9 cellular contexts compared by ENCODE assay signal in the genomic region with DNA sequence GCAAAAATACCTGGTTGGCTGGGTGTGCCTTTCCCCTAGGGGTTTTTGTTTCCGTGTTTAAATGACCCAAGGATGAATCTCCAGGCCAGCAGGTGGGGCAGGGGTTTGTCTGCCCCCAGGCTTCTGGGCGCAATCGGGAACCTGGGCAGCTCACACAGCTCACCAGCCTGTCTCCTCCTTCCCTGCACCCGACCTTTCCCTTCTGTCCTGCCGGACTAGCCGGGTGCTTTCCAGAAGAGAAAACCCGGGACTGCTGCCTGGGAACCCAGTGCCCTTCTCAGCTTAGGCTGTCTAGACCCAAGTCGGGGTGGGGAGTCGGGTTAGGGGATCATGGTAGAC.
A peak's percentile ranks its signal among the peaks of the same experiment; 100 is the strongest.
DNase-seq lines count a peak whose midpoint lies in the region; ATAC-seq and TF ChIP-seq lines count a peak whose summit lies in the region.
"Had no signal": no experiment of that assay in that cellular context is flagged by ENCODE, and none has a peak within 500 bp of the region (broad histone marks: within the 10 kb centered on the region; RNA-seq: fewer than 3 reads in every experiment).

No MANE protein-coding gene starts in this region.

- peak overlapping the region; percentile 57 for H2AFZ ChIP-seq in ACC112 (ENCODE audit: low read length, unreplicated experiment)

- no peak for DNase-seq in activated naive CD8-positive, alpha-beta T cell treated with anti-CD3 and anti-CD28 coated beads, Interleukin-2, amount 50 U/mL, for 24 hours
- no peak for DNase-seq in heart right ventricle
- DNase-seq in neural crest cell (ENCODE audit: low read depth, low spot score): no peak
- DNase-seq in cerebellar nuclear complex (lab: John Stamatoyannopoulos, UW): no peak
- no peak for DNase-seq in activated T-cell treated with anti-CD3 and anti-CD28 coated beads for 4 hours
- DNase-seq in amygdala (lab: John Stamatoyannopoulos, UW): no peak
- no peak for DNase-seq in germinal center (ENCODE audit: low spot score)
- DNase-seq: NCI-H1930 had no signal

- 22 to 27% methylated on average over 9 of the region's 9 CpGs for WGBS in heart right ventricle, 2 donors

- no peak overlapping the region for H3K4me3 Mint-ChIP-seq in activated naive CD8-positive, alpha-beta T cell treated with anti-CD3 and anti-CD28 coated beads, Interleukin-2, amount 50 U/mL, for 24 hours
- H3K4me3 Mint-ChIP-seq in neural crest cell: peak overlapping the region; percentile 50

- no peaks in the 10 kb centered on the region for H3K9me3 Mint-ChIP-seq in activated naive CD8-positive, alpha-beta T cell treated with anti-CD3 and anti-CD28 coated beads, Interleukin-2, amount 50 U/mL, for 24 hours
- H3K9me3 Mint-ChIP-seq in neural crest cell: no peaks in the 10 kb centered on the region

- ATAC-seq in activated naive CD8-positive, alpha-beta T cell treated with anti-CD3 and anti-CD28 coated beads, Interleukin-2, amount 50 U/mL, for 24 hours: no peak
- peak; percentile 3 to 14 (median 8) for ATAC-seq in heart right ventricle

- peaks cover 27% of the 10 kb centered on the region for H3K27me3 Mint-ChIP-seq in activated naive CD8-positive, alpha-beta T cell treated with anti-CD3 and anti-CD28 coated beads, Interleukin-2, amount 50 U/mL, for 24 hours
- peaks cover 24% of the 10 kb centered on the region for H3K27me3 Mint-ChIP-seq in neural crest cell (ENCODE audit: low read depth)

- H3K4me1 ChIP-seq in ACC112 (ENCODE audit: control insufficient read depth, insufficient read depth, low read length, unreplicated experiment): peaks cover 7% of the 10 kb centered on the region
- H3K4me1 ChIP-seq in heart right ventricle: peaks cover 54 to 97% (median 84%) of the 10 kb centered on the region in 9 donors

- H3K27ac ChIP-seq in ACC112 (ENCODE audit: low read depth, low read length) (no peak overlapping the region), heart right ventricle (peak overlapping the region; percentile 77 to 98 (median 89))

- intact Hi-C loops in heart right ventricle (cut with DNase I): loop anchor here in 3 of 10 donors (1.0 to 5.0 kb wide), 3 partner anchors 10 to 38 kb away; no protein-coding TSS in a partner anchor

- no peaks in the 10 kb centered on the region for H3K36me3 ChIP-seq in ACC112 (ENCODE audit: insufficient read depth, low read length)
- H3K36me3 ChIP-seq in heart right ventricle: peaks cover 0 to 3% (median 0%) of the 10 kb centered on the region in 9 donors

- H3K4me1 Mint-ChIP-seq in activated naive CD8-positive, alpha-beta T cell treated with anti-CD3 and anti-CD28 coated beads, Interleukin-2, amount 50 U/mL, for 24 hours: peaks cover 9% of the 10 kb centered on the region
- peaks cover 57% of the 10 kb centered on the region for H3K4me1 Mint-ChIP-seq in neural crest cell

- H3K4me3 ChIP-seq in ACC112 (ENCODE audit: low read depth, low read length): peak overlapping the region; percentile 70
- H3K4me3 ChIP-seq in heart right ventricle: peak overlapping the region in 9 of 10 donors; percentile 37 to 61 (median 56)

- H3K27me3 ChIP-seq in ACC112 (ENCODE audit: insufficient read depth, low read length) (peaks cover 6% of the 10 kb centered on the region; the same call in 1 of the 2 replicates), heart right ventricle (peaks cover 0 to 16% (median 0%) of the 10 kb centered on the region in 7 donors)

- H3K9me3 ChIP-seq in heart right ventricle: no peaks in the 10 kb centered on the region

- H3K79me2 ChIP-seq in ACC112 (ENCODE audit: control insufficient read depth, insufficient read depth, low read length, unreplicated experiment): no peaks in the 10 kb centered on the region

- peak overlapping the region; percentile 6 for H3K27ac Mint-ChIP-seq in activated naive CD8-positive, alpha-beta T cell treated with anti-CD3 and anti-CD28 coated beads, Interleukin-2, amount 50 U/mL, for 24 hours
- no peak overlapping the region for H3K27ac Mint-ChIP-seq in neural crest cell (ENCODE audit: unreplicated experiment)

- TF ChIP-seq CTCF in heart right ventricle (IDR thresholded peaks at IDR 0.05) (no peak), neural crest cell (conservative IDR thresholded peaks at IDR 0.05) (no peak)

- no peaks in the 10 kb centered on the region for H3K36me3 Mint-ChIP-seq in activated naive CD8-positive, alpha-beta T cell treated with anti-CD3 and anti-CD28 coated beads, Interleukin-2, amount 50 U/mL, for 24 hours (ENCODE audit: low read depth)
- no peaks in the 10 kb centered on the region for H3K36me3 Mint-ChIP-seq in neural crest cell (ENCODE audit: low read depth)
